ENCODE assay signal across 18 cellular contexts in the genomic region with DNA sequence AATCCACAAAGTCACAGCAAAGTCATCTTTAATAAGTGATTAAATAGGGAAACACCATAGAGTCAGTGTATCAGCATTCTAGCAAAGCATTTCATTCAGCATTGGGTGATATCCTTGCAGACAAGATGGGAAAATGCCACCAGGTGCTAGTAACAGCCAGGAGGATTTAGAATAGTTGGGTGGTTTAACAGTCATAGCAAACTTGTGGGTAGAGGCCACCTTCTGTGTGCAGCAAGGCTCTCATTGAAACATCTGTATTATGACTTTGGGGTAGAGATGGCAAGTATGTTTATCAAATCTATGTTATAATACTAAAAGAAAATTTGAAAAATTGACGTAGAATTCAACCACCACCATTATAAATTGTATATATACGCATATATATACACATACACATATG. TPM values are rescaled to one million over a fixed set of nuclear protein-coding genes. Genes with fewer than 3 reads are reported as not detected.
DNase-seq lines count a peak whose midpoint lies in the region; ATAC-seq, FAIRE-seq and TF ChIP-seq lines count a peak whose summit lies in the region.
"Had no signal": no experiment of that assay in that cellular context is flagged by ENCODE, and none has a peak within 500 bp of the region (broad histone marks: within the 10 kb centered on the region; RNA-seq: fewer than 3 reads in every experiment).

No MANE protein-coding gene starts in this region.

- H3K36me3 Mint-ChIP-seq in activated naive CD8-positive, alpha-beta T cell = no peaks in the 10 kb centered on the region
- H3K36me3 Mint-ChIP-seq in activated naive CD8-positive, alpha-beta T cell treated with anti-CD3 and anti-CD28 coated beads for 36 hours = peaks cover 3% of the 10 kb centered on the region
- no peaks in the 10 kb centered on the region for H3K36me3 Mint-ChIP-seq in mesothelial cell of epicardium
- H3K36me3 Mint-ChIP-seq: IgD-negative memory B cell, WTC11 had no signal

- FAIRE-seq in frontal cortex (lab: Jason Lieb, UNC) = no peak

- H3K4me3 Mint-ChIP-seq in activated naive CD8-positive, alpha-beta T cell = no peak overlapping the region
- no peak overlapping the region for H3K4me3 Mint-ChIP-seq in activated naive CD8-positive, alpha-beta T cell treated with anti-CD3 and anti-CD28 coated beads for 36 hours
- H3K4me3 Mint-ChIP-seq in stimulated activated naive CD8-positive, alpha-beta T cell treated with anti-CD3 and anti-CD28 coated beads, Interleukin-15, amount 100 ng/mL, for 72 hours = no peak overlapping the region
- no peak overlapping the region for H3K4me3 Mint-ChIP-seq in mesothelial cell of epicardium
- H3K4me3 Mint-ChIP-seq: WTC11 had no signal

- TF ChIP-seq CTCF in mesothelial cell of epicardium (IDR thresholded peaks at IDR 0.05; ENCODE audit: unreplicated experiment) = no peak

- ATAC-seq in GM21717 (IDR thresholded peaks at IDR 0.05; ENCODE audit: unreplicated experiment) (peak; percentile 49), HG03378 (IDR thresholded peaks at IDR 0.05; ENCODE audit: unreplicated experiment) (peak; percentile 58)
- ATAC-seq in stimulated activated naive CD8-positive, alpha-beta T cell treated with anti-CD3 and anti-CD28 coated beads, Interleukin-15, amount 100 ng/mL, for 72 hours = peak; percentile 77
- ATAC-seq: WTC11 had no signal

- H3K27ac Mint-ChIP-seq in activated naive CD8-positive, alpha-beta T cell = peak overlapping the region; percentile 11
- H3K27ac Mint-ChIP-seq in activated naive CD8-positive, alpha-beta T cell treated with anti-CD3 and anti-CD28 coated beads for 36 hours = no peak overlapping the region
- peak overlapping the region in 1 of 2 donors; percentile 16 for H3K27ac Mint-ChIP-seq in stimulated activated naive CD8-positive, alpha-beta T cell treated with anti-CD3 and anti-CD28 coated beads, Interleukin-15, amount 100 ng/mL, for 72 hours
- H3K27ac Mint-ChIP-seq in mesothelial cell of epicardium = no peak overlapping the region
- H3K27ac Mint-ChIP-seq: WTC11 had no signal

- peaks cover 2% of the 10 kb centered on the region for H3K27me3 Mint-ChIP-seq in activated naive CD8-positive, alpha-beta T cell
- no peaks in the 10 kb centered on the region for H3K27me3 Mint-ChIP-seq in activated naive CD8-positive, alpha-beta T cell treated with anti-CD3 and anti-CD28 coated beads for 36 hours
- peaks cover 4% of the 10 kb centered on the region for H3K27me3 Mint-ChIP-seq in stimulated activated naive CD8-positive, alpha-beta T cell treated with anti-CD3 and anti-CD28 coated beads, Interleukin-15, amount 100 ng/mL, for 72 hours
- H3K27me3 Mint-ChIP-seq in mesothelial cell of epicardium (ENCODE audit: low read depth) = peaks cover 19% of the 10 kb centered on the region

- no peak for DNase-seq in activated naive CD8-positive, alpha-beta T cell treated with anti-CD3 and anti-CD28 coated beads for 36 hours
- DNase-seq in stimulated activated naive CD8-positive, alpha-beta T cell treated with anti-CD3 and anti-CD28 coated beads, Interleukin-15, amount 100 ng/mL, for 72 hours = peak in 1 of 2 donors; percentile 22
- no peak for DNase-seq in mesothelial cell of epicardium (ENCODE audit: low spot score in 2 of 2, unreplicated experiment in 2 of 2)
- no peak for DNase-seq in NCI-H2227 treated with DMSO at 0.1 percent for 48 hours (lab: John Stamatoyannopoulos, UW)
- no peak for DNase-seq in frontal cortex (ENCODE audit: low spot score in 2 of 2)
- DNase-seq: amygdala; mesenchymal stem cell; NCI-H1105 treated with DMSO at 0.1 percent for 48 hours; NCI-H2171; retina; stimulated activated CD8-positive, alpha-beta memory T cell treated with anti-CD3 and anti-CD28 coated beads, Interleukin-4, amount 100 ng/mL, for 48 hours; T-helper 1 cell; trophoblast cell had no signal

- H3K9me3 Mint-ChIP-seq in activated naive CD8-positive, alpha-beta T cell (ENCODE audit: low read depth) = peaks cover 4% of the 10 kb centered on the region
- peaks cover 1% of the 10 kb centered on the region for H3K9me3 Mint-ChIP-seq in activated naive CD8-positive, alpha-beta T cell treated with anti-CD3 and anti-CD28 coated beads for 36 hours
- H3K9me3 Mint-ChIP-seq in stimulated activated naive CD8-positive, alpha-beta T cell treated with anti-CD3 and anti-CD28 coated beads, Interleukin-15, amount 100 ng/mL, for 72 hours = peaks cover 3 to 4% of the 10 kb centered on the region in 2 donors
- peaks cover 3% of the 10 kb centered on the region for H3K9me3 Mint-ChIP-seq in mesothelial cell of epicardium
- H3K9me3 Mint-ChIP-seq: IgD-negative memory B cell had no signal

- H3K4me1 Mint-ChIP-seq in activated naive CD8-positive, alpha-beta T cell (ENCODE audit: low read depth) = peaks cover 43% of the 10 kb centered on the region
- peaks cover 47% of the 10 kb centered on the region for H3K4me1 Mint-ChIP-seq in activated naive CD8-positive, alpha-beta T cell treated with anti-CD3 and anti-CD28 coated beads for 36 hours
- H3K4me1 Mint-ChIP-seq in stimulated activated naive CD8-positive, alpha-beta T cell treated with anti-CD3 and anti-CD28 coated beads, Interleukin-15, amount 100 ng/mL, for 72 hours = peaks cover 56% of the 10 kb centered on the region
- no peaks in the 10 kb centered on the region for H3K4me1 Mint-ChIP-seq in mesothelial cell of epicardium
- H3K4me1 Mint-ChIP-seq: WTC11 had no signal

RNA-seq across cellular contexts. Expression of a gene that starts 26.4 kb away (rescaled TPM):
- total RNA-seq in activated naive CD8-positive, alpha-beta T cell treated with anti-CD3 and anti-CD28 coated beads for 36 hours = 10 to 100 TPM; 22.5 to 23.3 TPM
- total RNA-seq in mesothelial cell of epicardium (20.1 to 21.0 TPM (median 20.3 TPM) in 3 replicates), frontal cortex (42.4 TPM)

RNA-seq across cellular contexts. Expression of a gene that starts 38.0 kb away (rescaled TPM):
- total RNA-seq in activated naive CD8-positive, alpha-beta T cell treated with anti-CD3 and anti-CD28 coated beads for 36 hours = 10 to 100 TPM; 52.1 to 53.2 TPM
- 16.9 to 21.9 TPM (median 20.0 TPM) in 3 replicates for total RNA-seq in mesothelial cell of epicardium
- total RNA-seq in frontal cortex = 1.6 TPM
